ENCODE assay signal across 1 cellular context in genomic region chrX:7515681-7516413, GRCh38.
TF ChIP-seq lines count a peak whose summit lies in the region.

No MANE protein-coding gene starts in this region.

TF ChIP-seq in H1, 55 proteins besides CTCF, POLR2A, EP300 and RAD21 (continued from another document):
- TF ChIP-seq HDAC6 (IDR thresholded peaks at IDR 0.05; ENCODE audit: low read depth, low read length) (no peak), SRF (IDR thresholded peaks at IDR 0.05; ENCODE audit: low read depth, low read length) (peak; percentile 54), SP1 (IDR thresholded peaks at IDR 0.05; ENCODE audit: low read depth, low read length) (no peak), ATF2 (IDR thresholded peaks at IDR 0.05; ENCODE audit: low read length) (no peak), SUZ12 (IDR thresholded peaks at IDR 0.05; ENCODE audit: low read length) (no peak)
